ENCODE assay signal across 8 cellular contexts in genomic region chrX:103628386-103629290, GRCh38. TPM values are rescaled to one million over a fixed set of nuclear protein-coding genes. Genes with fewer than 3 reads are reported as not detected.
DNase-seq lines count a peak whose midpoint lies in the region; TF ChIP-seq lines count a peak whose summit lies in the region.

Gene TCEAL1 (plus strand): TSS chrX:103628975. CDS start chrX:103629917, 942 bp downstream.

- no peaks in the 10 kb centered on the region for H3K9me2 ChIP-seq in GM23248 (ENCODE audit: insufficient read depth)

- peak within 1 kb of the TSS; percentile 95 for H2AFZ ChIP-seq in GM23248

- H3K27me3 ChIP-seq in GM06990 (replicated peaks; ENCODE audit: control insufficient read depth, insufficient read depth, low read length) (no peaks in the 10 kb centered on the region), GM23248 (replicated peaks; ENCODE audit: insufficient read depth) (no peaks in the 10 kb centered on the region), skeletal muscle satellite cell (ENCODE audit: control insufficient read depth, insufficient read depth, low read length) (no peaks in the 10 kb centered on the region)

- H3K79me2 ChIP-seq in GM23248 (ENCODE audit: insufficient read depth) = peaks cover 10% of the 10 kb centered on the region

- TF ChIP-seq CTCF in GM06990 (IDR thresholded peaks at IDR 0.05; ENCODE audit: insufficient read depth, low read length, poor library complexity, severe bottlenecking) = no peak

- H3K4me1 ChIP-seq in GM23248 (ENCODE audit: insufficient read depth) = peaks cover 18% of the 10 kb centered on the region
- H3K4me1 ChIP-seq in skeletal muscle satellite cell (ENCODE audit: control insufficient read depth, insufficient read depth, low read length) = peaks cover 4% of the 10 kb centered on the region

- H3K4me3 ChIP-seq in GM06990 (replicated peaks; ENCODE audit: low read depth, low read length) = peak within 1 kb of the TSS; percentile 69
- peak within 1 kb of the TSS; percentile 84 for H3K4me3 ChIP-seq in GM23248
- H3K4me3 ChIP-seq in skeletal muscle satellite cell (ENCODE audit: low read length) = peak within 1 kb of the TSS; percentile 79

- H3K9ac ChIP-seq in GM23248 (peak within 1 kb of the TSS; percentile 85), skeletal muscle satellite cell (ENCODE audit: low read depth, low read length) (peak within 1 kb of the TSS; percentile 94)

- H3K36me3 ChIP-seq in GM06990 (ENCODE audit: control insufficient read depth, insufficient read depth, low read length) (no peaks in the 10 kb centered on the region), GM23248 (ENCODE audit: low read depth) (no peaks in the 10 kb centered on the region), skeletal muscle satellite cell (ENCODE audit: insufficient read depth, low read length) (no peaks in the 10 kb centered on the region)

- 1 to 3% methylated on average over 12 to 31 of the region's 31 CpGs for WGBS in GM23248 (ENCODE audit: low coverage in 1 of 2, low lambda C conversion rate in 2 of 2, missing lambda C conversion rate in 2 of 2), 2 experiments

- H3K4me2 ChIP-seq in GM23248 (ENCODE audit: unreplicated experiment) (peak within 1 kb of the TSS; percentile 92), skeletal muscle satellite cell (ENCODE audit: low read length) (peak within 1 kb of the TSS; percentile 86)

- peak within 1 kb of the TSS; percentile 80 for H3K27ac ChIP-seq in GM23248

- no peaks in the 10 kb centered on the region for H4K20me1 ChIP-seq in GM23248 (ENCODE audit: insufficient read depth)

- in situ Hi-C loops in GM23248 (cut with MboI) = no loop called here

- H3F3A ChIP-seq in GM23248 (ENCODE audit: insufficient read depth) = peaks cover 6% of the 10 kb centered on the region; the same call in 1 of the 2 replicates

- peak; percentile 48 for DNase-seq in GM06990 (ENCODE audit: extremely low read depth, insufficient read length)
- peak; percentile 63 for DNase-seq in GM23248
- DNase-seq in LoVo (ENCODE audit: low spot score) = peak; percentile 33
- DNase-seq in SW480 (ENCODE audit: low spot score) = peak; percentile 76
- DNase-seq in central memory CD4-positive, alpha-beta T cell = peak; percentile 31
- DNase-seq in iris pigment epithelial cell (ENCODE audit: low read depth) = peak; percentile 31
- no peak for DNase-seq in NOMO-1 treated with DMSO at 0.1 percent for 48 hours (lab: John Stamatoyannopoulos, UW; ENCODE audit: unreplicated experiment)

- H3K9me3 ChIP-seq in GM23248 (ENCODE audit: low read depth) = no peaks in the 10 kb centered on the region
- H3K9me3 ChIP-seq in skeletal muscle satellite cell (replicated peaks; ENCODE audit: low read length) = no peaks in the 10 kb centered on the region

RNA-seq across cellular contexts. Expression of gene TCEAL1, which starts in this region (rescaled TPM):
- total RNA-seq in GM23248 (2014; rRNA removed; shearing (Covaris generic)) = 22.8 and 30.7 TPM in 2 replicates
- polyA plus RNA-seq in GM23248 (2016; fragmentation: Nextera tagmentation; extraction: Ambion mirVana) = 30.6 and 32.0 TPM in 2 replicates
- 19.9 and 22.6 TPM in 2 replicates for total RNA-seq in skeletal muscle satellite cell (2012; rRNA removed)
